In genomic region chr1:181178241-181178640, GRCh38 we compare ENCODE assay signal across 21 cellular contexts.
DNase-seq lines count a peak whose midpoint lies in the region; ATAC-seq and TF ChIP-seq lines count a peak whose summit lies in the region.
"Had no signal": no experiment of that assay in that cellular context is flagged by ENCODE, and none has a peak within 500 bp of the region (broad histone marks: within the 10 kb centered on the region; RNA-seq: fewer than 3 reads in every experiment).

No MANE protein-coding gene starts in this region.

- H3K4me3 ChIP-seq in left ventricle myocardium inferior (no peak overlapping the region), osteoblast (ENCODE audit: insufficient read depth, low read length) (no peak overlapping the region)
- H3K4me3 ChIP-seq: A549 had no signal

- CTCF ChIA-PET in activated CD4-positive, alpha-beta memory T cell treated with anti-CD3 and anti-CD28 coated beads, Interleukin-2, amount 10 ng/mL, durations not matched to agents 7 days and 5 days (lab: Charles Lee): interaction anchor here (2.5 kb wide), 1 partner anchor 11 kb away, joined by 8 read pairs; no protein-coding TSS in a partner anchor

- H3K4me3 Mint-ChIP-seq in activated CD4-positive, alpha-beta memory T cell treated with anti-CD3 and anti-CD28 coated beads, Interleukin-2, amount 10 ng/mL, durations not matched to agents 7 days and 5 days: no peak overlapping the region
- H3K4me3 Mint-ChIP-seq: B cell, CD14-positive monocyte had no signal

- H3K36me3 ChIP-seq in left ventricle myocardium inferior (no peaks in the 10 kb centered on the region), osteoblast (ENCODE audit: insufficient read depth, low read length) (no peaks in the 10 kb centered on the region)

- peak overlapping the region; percentile 8 for H3K27ac ChIP-seq in left ventricle myocardium inferior (replicated peaks)
- H3K27ac ChIP-seq in cingulate gyrus (ENCODE audit: low read depth, low read length): peak overlapping the region; percentile 8
- H3K27ac ChIP-seq in osteoblast (ENCODE audit: low read depth, low read length): no peak overlapping the region
- H3K27ac ChIP-seq: A549 had no signal

- H3K9me3 ChIP-seq in left ventricle myocardium inferior (replicated peaks): peaks cover 3% of the 10 kb centered on the region
- H3K9me3 ChIP-seq in osteoblast (ENCODE audit: low read depth, low read length): no peaks in the 10 kb centered on the region

- H3K4me1 ChIP-seq in left ventricle myocardium inferior (peaks cover 44% of the 10 kb centered on the region), osteoblast (ENCODE audit: insufficient read depth, low read length) (peaks cover 10% of the 10 kb centered on the region)
- H3K4me1 ChIP-seq: A549 had no signal

- no peak overlapping the region for H3K4me2 ChIP-seq in osteoblast (ENCODE audit: insufficient read depth, low read length)
- H3K4me2 ChIP-seq: A549 had no signal

- H3K79me2 ChIP-seq in osteoblast (ENCODE audit: insufficient read depth, low read length): no peaks in the 10 kb centered on the region

- no peak overlapping the region for H2AFZ ChIP-seq in osteoblast (ENCODE audit: low read length)

- no peak for TF ChIP-seq CTCF in left ventricle myocardium inferior (IDR thresholded peaks at IDR 0.05; ENCODE audit: borderline replicate concordance)
- no peak for TF ChIP-seq CTCF in osteoblast (IDR thresholded peaks at IDR 0.05; ENCODE audit: extremely low read depth, low read depth, low read length)

- intact Hi-C loops in left ventricle myocardium inferior (cut with micrococcal nuclease): no loop called here
- intact Hi-C loops in Right ventricle myocardium superior (cut with DNase I): no loop called here

- peaks cover 13% of the 10 kb centered on the region for H3K27me3 Mint-ChIP-seq in activated CD4-positive, alpha-beta memory T cell treated with anti-CD3 and anti-CD28 coated beads, Interleukin-2, amount 10 ng/mL, durations not matched to agents 7 days and 5 days

- H3K9me3 Mint-ChIP-seq in activated CD4-positive, alpha-beta memory T cell treated with anti-CD3 and anti-CD28 coated beads, Interleukin-2, amount 10 ng/mL, durations not matched to agents 7 days and 5 days: peaks cover 1% of the 10 kb centered on the region

- POLR2A ChIA-PET in activated CD4-positive, alpha-beta memory T cell treated with anti-CD3 and anti-CD28 coated beads, Interleukin-2, amount 10 ng/mL, durations not matched to agents 7 days and 5 days (lab: Charles Lee): no interaction called here

- ATAC-seq in Right ventricle myocardium superior (ENCODE audit: poor library complexity): no peak
- ATAC-seq: A549 had no signal

- no peaks in the 10 kb centered on the region for H3K36me3 Mint-ChIP-seq in activated CD4-positive, alpha-beta memory T cell treated with anti-CD3 and anti-CD28 coated beads, Interleukin-2, amount 10 ng/mL, durations not matched to agents 7 days and 5 days (ENCODE audit: low read depth)
- H3K36me3 Mint-ChIP-seq: CD14-positive monocyte had no signal

- no peak for DNase-seq in left ventricle myocardium inferior
- DNase-seq in Right ventricle myocardium superior: no peak
- DNase-seq in osteoblast (ENCODE audit: insufficient read length, low spot score, missing footprints): peak; percentile 44
- no peak for DNase-seq in RPMI8226
- DNase-seq in activated CD4-positive, alpha-beta memory T cell treated with anti-CD3 and anti-CD28 coated beads, Interleukin-2, amount 10 ng/mL, durations not matched to agents 7 days and 5 days: no peak
- no peak for DNase-seq in DMS 273 treated with DMSO at 0.1 percent for 48 hours (lab: John Stamatoyannopoulos, UW)
- DNase-seq: DMS79, GOT3, HCEC 1CT, IMR-90, NCI-H1105, NCI-H146, NCI-H2029, NCI-H345, NCI-H524 treated with DMSO at 0.1 percent for 48 hours, NCI-H82, SHP77 had no signal

- H3K27me3 ChIP-seq in left ventricle myocardium inferior (ENCODE audit: low read depth) (no peaks in the 10 kb centered on the region), osteoblast (ENCODE audit: insufficient read depth, low read length) (peaks cover 30% of the 10 kb centered on the region)

- no peaks in the 10 kb centered on the region for H4K20me1 ChIP-seq in osteoblast (ENCODE audit: insufficient read depth, low read length)

- peaks cover 8% of the 10 kb centered on the region for H3K4me1 Mint-ChIP-seq in activated CD4-positive, alpha-beta memory T cell treated with anti-CD3 and anti-CD28 coated beads, Interleukin-2, amount 10 ng/mL, durations not matched to agents 7 days and 5 days
- H3K4me1 Mint-ChIP-seq: B cell, CD14-positive monocyte had no signal

- H3K27ac Mint-ChIP-seq in activated CD4-positive, alpha-beta memory T cell treated with anti-CD3 and anti-CD28 coated beads, Interleukin-2, amount 10 ng/mL, durations not matched to agents 7 days and 5 days: no peak overlapping the region
- H3K27ac Mint-ChIP-seq: B cell, CD14-positive monocyte had no signal
